8 cellular contexts compared by ENCODE assay signal in the genomic region with DNA sequence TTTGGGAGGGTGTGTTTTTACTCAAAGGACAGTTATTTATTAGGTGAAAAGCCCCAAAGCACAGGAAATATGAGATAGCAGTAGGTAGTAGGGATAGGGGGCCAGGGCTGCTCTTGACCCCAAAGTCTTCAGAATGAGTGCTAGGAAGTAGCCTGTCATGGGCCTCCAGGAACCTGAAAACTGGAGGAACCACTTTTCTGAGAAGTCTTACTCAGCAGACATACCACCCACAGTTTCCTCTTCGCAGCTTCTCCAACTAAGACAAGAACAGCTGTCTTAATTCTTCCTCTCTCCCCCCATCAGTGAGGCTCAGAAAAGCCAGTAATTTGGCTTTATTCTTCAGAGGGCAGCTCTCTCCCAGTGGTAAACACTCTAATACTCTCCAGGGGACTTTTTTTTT.
DNase-seq lines count a peak whose midpoint lies in the region; ATAC-seq lines count a peak whose summit lies in the region.

No MANE protein-coding gene starts in this region.

- H3K9me3 ChIP-seq in subcutaneous abdominal adipose tissue (ENCODE audit: control insufficient read depth in 5 of 5, low read length in 5 of 5), result peaks cover 0 to 5% (median 3%) of the 10 kb centered on the region in 5 donors

- peaks cover 0 to 34% (median 31%) of the 10 kb centered on the region in 5 donors for H3K4me1 ChIP-seq in subcutaneous abdominal adipose tissue (ENCODE audit: control insufficient read depth in 5 of 5, insufficient read depth in 5 of 5, low read length in 5 of 5)

- H3K27ac ChIP-seq in subcutaneous abdominal adipose tissue (ENCODE audit: low read depth, low read length), result peak overlapping the region; percentile 66

- DNase-seq in Ammon's horn (ENCODE audit: low spot score), result peak; percentile 57
- peak; percentile 10 for DNase-seq in activated CD8-positive, alpha-beta memory T cell treated with anti-CD3 and anti-CD28 coated beads, Interleukin-2, amount 50 U/mL, for 24 hours (ENCODE audit: extremely low read depth)
- peak; percentile 63 for DNase-seq in iris pigment epithelial cell (ENCODE audit: low read depth)
- DNase-seq in NCI-H774 (lab: John Stamatoyannopoulos, UW), result no peak
- no peak for DNase-seq in NCI-H446 treated with DMSO at 0.1 percent for 48 hours (lab: John Stamatoyannopoulos, UW)

- no peaks in the 10 kb centered on the region for H3K36me3 ChIP-seq in subcutaneous abdominal adipose tissue (ENCODE audit: control insufficient read depth in 5 of 5, insufficient read depth in 5 of 5, low read length in 5 of 5)

- no peak overlapping the region for H3K4me3 ChIP-seq in subcutaneous abdominal adipose tissue (ENCODE audit: low read depth in 1 of 5, low read length in 5 of 5)

- no peaks in the 10 kb centered on the region for H3K27me3 ChIP-seq in subcutaneous abdominal adipose tissue (ENCODE audit: control insufficient read depth in 5 of 5, insufficient read depth in 4 of 5, low read length in 5 of 5)

- H3K9ac ChIP-seq in subcutaneous abdominal adipose tissue (ENCODE audit: low read length in 5 of 5), result peak overlapping the region in 1 of 5 donors; percentile 33

- ATAC-seq in GM19324 (IDR thresholded peaks at IDR 0.05; ENCODE audit: low FRiP score, unreplicated experiment) (peak; percentile 66), HG03342 (IDR thresholded peaks at IDR 0.05; ENCODE audit: unreplicated experiment) (peak; percentile 61)

Comparison
In these comparisons a context has a peak if more than half of its experiments do, and no peak if none do; other contexts are left out.
1. DNase-seq: peak in Ammon's horn (single experiment), activated CD8-positive, alpha-beta memory T cell treated with anti-CD3 and anti-CD28 coated beads, Interleukin-2, amount 50 U/mL, for 24 hours (single experiment) and iris pigment epithelial cell (single experiment); none in NCI-H774 (single experiment) and NCI-H446 treated with DMSO at 0.1 percent for 48 hours (single experiment).